7 cellular contexts compared by ENCODE assay signal in the genomic region with DNA sequence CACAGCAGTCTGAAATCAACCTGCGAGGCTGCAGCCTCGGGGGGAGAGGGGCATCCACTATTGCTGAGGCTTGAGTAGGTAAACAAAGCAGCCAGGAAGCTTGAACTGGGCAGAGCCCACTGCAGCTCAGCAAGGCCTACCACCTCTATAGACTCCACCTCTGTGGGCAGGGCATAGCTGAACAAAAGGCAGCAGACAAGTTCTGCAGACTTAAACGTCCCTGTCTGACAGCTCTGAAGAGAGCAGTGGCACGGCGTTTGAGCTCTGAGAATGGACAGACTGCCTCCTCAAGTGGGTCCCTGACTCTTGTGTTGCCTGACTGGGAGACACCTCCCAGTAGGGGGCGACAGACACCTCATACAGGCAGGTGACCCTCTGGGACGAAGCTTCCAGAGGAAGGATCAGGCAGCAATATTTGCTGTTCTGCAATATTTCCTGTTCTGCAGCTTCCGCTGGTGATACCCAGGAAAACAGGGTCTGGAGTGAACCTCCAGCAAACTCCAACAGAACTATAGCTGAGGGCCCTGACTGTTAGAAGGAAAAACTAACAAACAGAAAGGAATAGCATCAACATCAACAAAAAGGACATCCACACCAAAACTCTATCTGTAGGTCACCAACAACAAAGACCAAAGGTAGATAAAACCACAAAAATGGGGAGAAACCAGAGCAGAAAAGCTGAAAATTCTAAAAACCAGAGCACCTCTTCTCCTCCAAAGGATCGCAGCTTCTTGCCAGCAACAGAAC. TPM values are rescaled to one million over a fixed set of nuclear protein-coding genes. Genes with fewer than 3 reads are reported as not detected.
DNase-seq lines count a peak whose midpoint lies in the region; TF ChIP-seq lines count a peak whose summit lies in the region.
"Not testable (repeated sequence)": the region's sequence is repeated elsewhere in the genome, so short reads cannot be mapped to it uniquely, and the experiment has no call there.

No MANE protein-coding gene starts in this region.

- H4K8ac ChIP-seq in mesendoderm (ENCODE audit: low read depth, low read length), result not testable (repeated sequence)

- H4K5ac ChIP-seq in mesendoderm (ENCODE audit: low read length), result not testable (repeated sequence)

- H2BK120ac ChIP-seq in mesendoderm (ENCODE audit: low read depth, low read length), result not testable (repeated sequence)

- H3K23ac ChIP-seq in mesendoderm (ENCODE audit: low read length), result not testable (repeated sequence)

- H3K9me3 ChIP-seq in WERI-Rb-1 (ENCODE audit: severe bottlenecking), result not testable (repeated sequence)

- TF ChIP-seq CTCF in GM12874 (IDR thresholded peaks at IDR 0.05; ENCODE audit: insufficient read depth, low read depth, low read length) (peak; percentile 64), WERI-Rb-1 (IDR thresholded peaks at IDR 0.05; ENCODE audit: low read depth, low read length) (peak; percentile 69)

- not testable (repeated sequence) for H3K27me3 Mint-ChIP-seq in activated naive CD4-positive, alpha-beta T cell treated with anti-CD3 and anti-CD28 coated beads, Interleukin-2, amount 10 ng/mL, durations not matched to agents 7 days and 5 days

- H3K4me3 Mint-ChIP-seq in activated naive CD4-positive, alpha-beta T cell treated with anti-CD3 and anti-CD28 coated beads, Interleukin-2, amount 10 ng/mL, durations not matched to agents 7 days and 5 days, result not testable (repeated sequence)

- H3K4me2 ChIP-seq in mesendoderm (ENCODE audit: low read length), result not testable (repeated sequence)

- not testable (repeated sequence) for H3K4me3 ChIP-seq in WERI-Rb-1 (ENCODE audit: low read depth, low read length); mesendoderm (ENCODE audit: low read length)

- H2BK15ac ChIP-seq in mesendoderm (replicated peaks; ENCODE audit: low read depth), result not testable (repeated sequence)

- CTCF ChIA-PET in activated naive CD4-positive, alpha-beta T cell treated with anti-CD3 and anti-CD28 coated beads, Interleukin-2, amount 10 ng/mL, durations not matched to agents 7 days and 5 days (lab: Charles Lee), result interaction anchor here (0.7 to 4.4 kb wide), 47 partner anchors 9 to 491 kb away, joined by 3 to 85 read pairs (median 4); partner anchors contain the start of genes HERC3, NAP1L5 and PYURF

- not testable (repeated sequence) for H3K4ac ChIP-seq in mesendoderm (ENCODE audit: low read depth, low read length)

- not testable (repeated sequence) for H3K36me3 Mint-ChIP-seq in activated naive CD4-positive, alpha-beta T cell treated with anti-CD3 and anti-CD28 coated beads, Interleukin-2, amount 10 ng/mL, durations not matched to agents 7 days and 5 days

- WGBS in mesendoderm (ENCODE audit: extremely low coverage, insufficient coverage, low lambda C conversion rate), result no CpG with 5 or more reads among the region's 9 CpGs

- not testable (repeated sequence) for H3K9ac ChIP-seq in mesendoderm (ENCODE audit: low read length)

- not testable (repeated sequence) for H3K56ac ChIP-seq in mesendoderm (ENCODE audit: low read length)

- not testable (repeated sequence) for H3K27ac Mint-ChIP-seq in activated naive CD4-positive, alpha-beta T cell treated with anti-CD3 and anti-CD28 coated beads, Interleukin-2, amount 10 ng/mL, durations not matched to agents 7 days and 5 days

- H3K79me1 ChIP-seq in mesendoderm (ENCODE audit: low read length), result not testable (repeated sequence)

- H2BK5ac ChIP-seq in mesendoderm (ENCODE audit: low read length), result not testable (repeated sequence)

- DNase-seq in NCI-H2029 (lab: John Stamatoyannopoulos, UW) (peak; percentile 48), WERI-Rb-1 (peak; percentile 85), fibroblast of gingiva (ENCODE audit: low read depth) (peak; percentile 43), mesendoderm (peak; percentile 73)
- peak; percentile 82 for DNase-seq in activated naive CD4-positive, alpha-beta T cell treated with anti-CD3 and anti-CD28 coated beads, Interleukin-2, amount 10 ng/mL, durations not matched to agents 7 days and 5 days
- peak; percentile 65 for DNase-seq in stimulated activated CD4-positive, alpha-beta T cell treated with anti-CD3 and anti-CD28 coated beads, Interleukin-2, amount 100 ng/mL, for 4 hours (ENCODE audit: low read depth)

- H3K36me3 ChIP-seq in WERI-Rb-1; mesendoderm (ENCODE audit: control insufficient read depth, insufficient read depth, low read length): not testable (repeated sequence)

- H2AK5ac ChIP-seq in mesendoderm (ENCODE audit: low read length), result not testable (repeated sequence)

- H3K18ac ChIP-seq in mesendoderm (ENCODE audit: low read length), result not testable (repeated sequence)

- not testable (repeated sequence) for H3K27me3 ChIP-seq in WERI-Rb-1 (ENCODE audit: insufficient read depth, low read depth, severe bottlenecking); mesendoderm (ENCODE audit: insufficient read depth, low read length, poor library complexity)

- H3K27ac ChIP-seq in WERI-Rb-1; mesendoderm (ENCODE audit: low read depth, low read length): not testable (repeated sequence)

- not testable (repeated sequence) for H3K9me3 Mint-ChIP-seq in activated naive CD4-positive, alpha-beta T cell treated with anti-CD3 and anti-CD28 coated beads, Interleukin-2, amount 10 ng/mL, durations not matched to agents 7 days and 5 days

- not testable (repeated sequence) for H3K4me1 Mint-ChIP-seq in activated naive CD4-positive, alpha-beta T cell treated with anti-CD3 and anti-CD28 coated beads, Interleukin-2, amount 10 ng/mL, durations not matched to agents 7 days and 5 days

- not testable (repeated sequence) for H3K4me1 ChIP-seq in mesendoderm (ENCODE audit: control insufficient read depth, low read depth, low read length)

- H3K79me2 ChIP-seq in mesendoderm (ENCODE audit: control insufficient read depth, insufficient read depth, low read length), result not testable (repeated sequence)

RNA-seq across cellular contexts. Expression of gene PYURF, which starts 15.9 kb away (rescaled TPM):
- polyA plus RNA-seq in mesendoderm (2013, experiment 1 of 2), result 71.4 TPM
- 71.4 TPM for polyA plus RNA-seq in mesendoderm (2013, experiment 2 of 2)

RNA-seq across cellular contexts. Expression of gene HERC3, which starts 52.8 kb away (rescaled TPM):
- polyA plus RNA-seq in mesendoderm (2013, experiment 1 of 2), result 3.1 TPM
- 3.0 TPM for polyA plus RNA-seq in mesendoderm (2013, experiment 2 of 2)
